9 cellular contexts compared by ENCODE assay signal in the genomic region with DNA sequence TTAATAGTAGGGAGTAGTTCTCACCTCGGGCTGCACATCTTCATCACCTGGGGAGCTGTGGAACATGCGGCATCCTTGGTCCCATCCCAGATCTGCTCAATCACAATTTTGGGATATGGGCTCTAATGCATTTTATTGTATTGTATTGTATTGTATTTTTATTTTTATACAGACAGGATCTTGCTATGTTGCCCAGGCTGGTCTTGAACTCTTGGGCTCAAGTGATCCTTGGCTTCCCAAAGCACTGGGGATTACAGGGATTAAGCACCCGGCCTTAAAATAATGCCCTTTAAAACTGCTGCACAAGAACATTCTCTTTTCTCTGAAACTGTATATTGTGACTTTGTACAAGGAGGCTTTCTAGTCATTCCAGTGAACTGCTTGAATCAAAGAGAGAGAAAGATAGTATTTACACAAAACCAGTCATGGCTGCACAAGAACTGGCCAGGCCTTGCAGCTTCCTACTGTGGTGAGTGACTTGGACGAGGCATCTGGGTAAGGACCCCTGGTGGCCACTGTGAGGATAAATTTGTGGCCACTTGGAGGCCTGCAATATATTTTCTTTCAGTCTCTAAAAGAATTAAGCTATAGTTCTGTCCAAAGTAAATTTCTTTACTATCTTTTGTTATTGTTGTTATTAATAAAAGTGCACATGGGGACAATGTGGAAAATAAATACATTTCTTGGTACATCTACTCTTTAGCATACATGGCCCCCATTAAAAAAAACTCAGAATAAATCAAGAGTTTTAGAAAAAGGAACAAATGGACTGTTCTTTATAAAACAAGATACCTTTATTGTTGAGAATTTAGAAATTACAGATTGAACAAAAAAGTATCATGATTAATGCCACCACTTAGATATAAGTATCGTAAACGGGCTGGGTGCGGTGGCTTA. TPM values are rescaled to one million over a fixed set of nuclear protein-coding genes. Genes with fewer than 3 reads are reported as not detected.
A peak's percentile ranks its signal among the peaks of the same experiment; 100 is the strongest.
DNase-seq lines count a peak whose midpoint lies in the region; ATAC-seq and TF ChIP-seq lines count a peak whose summit lies in the region.
"Had no signal": no experiment of that assay in that cellular context is flagged by ENCODE, and none has a peak within 500 bp of the region (broad histone marks: within the 10 kb centered on the region; RNA-seq: fewer than 3 reads in every experiment).

No MANE protein-coding gene starts in this region.

- no TSS peak for BruUV-seq in OCI-LY7 (replicated peaks; lab: Mats Ljungman, UMichigan)

- WGBS in esophagus squamous epithelium, 2 donors = 70 to 73% methylated on average over 7 of the region's 7 CpGs
- 73 to 82% (median 79%) methylated on average over 7 of the region's 7 CpGs for whole genome bisulfite sequencing in stomach, 5 donors

- H3K27ac Mint-ChIP-seq in nephron = no peak overlapping the region
- H3K27ac Mint-ChIP-seq: stimulated activated naive CD8-positive, alpha-beta T cell treated with anti-CD3 and anti-CD28 coated beads, Interleukin-15, Interleukin-2, amounts not matched to agents 100 ng/mL and 50 ng/mL, for 24 hours had no signal

- H3K27me3 Mint-ChIP-seq in nephron (ENCODE audit: low read depth) = no peaks in the 10 kb centered on the region
- H3K27me3 Mint-ChIP-seq: stimulated activated naive CD8-positive, alpha-beta T cell treated with anti-CD3 and anti-CD28 coated beads, Interleukin-15, Interleukin-2, amounts not matched to agents 100 ng/mL and 50 ng/mL, for 24 hours had no signal

- H3K9me3 ChIP-seq in OCI-LY7 (ENCODE audit: low read length) (no peaks in the 10 kb centered on the region), esophagus squamous epithelium (no peaks in the 10 kb centered on the region), stomach (no peaks in the 10 kb centered on the region)

- peaks cover 11% of the 10 kb centered on the region for H3K36me3 Mint-ChIP-seq in nephron (ENCODE audit: low read depth)

- H3K4me3 Mint-ChIP-seq in nephron = no peak overlapping the region
- H3K4me3 Mint-ChIP-seq: stimulated activated naive CD8-positive, alpha-beta T cell treated with anti-CD3 and anti-CD28 coated beads, Interleukin-15, Interleukin-2, amounts not matched to agents 100 ng/mL and 50 ng/mL, for 24 hours had no signal

- H3K4me2 ChIP-seq in OCI-LY7 (ENCODE audit: low read length) = no peak overlapping the region

- TF ChIP-seq EP300 in stomach (IDR thresholded peaks at IDR 0.05) = no peak

- H3K36me3 ChIP-seq in OCI-LY7 (ENCODE audit: insufficient read depth, low read length) (peaks cover 5% of the 10 kb centered on the region; the same call in 1 of the 2 replicates), esophagus squamous epithelium (peaks cover 0 to 15% (median 0%) of the 10 kb centered on the region in 3 donors), stomach (peaks cover 2 to 23% (median 13%) of the 10 kb centered on the region in 4 donors)

- H3K9me3 Mint-ChIP-seq in nephron = no peaks in the 10 kb centered on the region
- H3K9me3 Mint-ChIP-seq: stimulated activated naive CD8-positive, alpha-beta T cell treated with anti-CD3 and anti-CD28 coated beads, Interleukin-15, Interleukin-2, amounts not matched to agents 100 ng/mL and 50 ng/mL, for 24 hours had no signal

- H3K4me1 ChIP-seq in OCI-LY7 (ENCODE audit: insufficient read depth, low read length, poor library complexity, severe bottlenecking) (no peaks in the 10 kb centered on the region), esophagus squamous epithelium (peaks cover 0 to 15% (median 0%) of the 10 kb centered on the region in 3 donors), stomach (peaks cover 0 to 19% (median 9%) of the 10 kb centered on the region in 4 donors)

- no peak overlapping the region for H2AFZ ChIP-seq in OCI-LY7 (ENCODE audit: low read length)

- no peaks in the 10 kb centered on the region for H3K9me2 ChIP-seq in OCI-LY7 (ENCODE audit: insufficient read depth, low read length)

- peaks cover 10% of the 10 kb centered on the region for H3K4me1 Mint-ChIP-seq in nephron

- intact Hi-C loops in OCI-LY7 (cut with micrococcal nuclease; ENCODE audit: unreplicated experiment) (loop anchor here (1.0 to 5.0 kb wide), 4 partner anchors 86 to 310 kb away; partner anchors contain the start of genes ARID4B and GGPS1), esophagus squamous epithelium (cut with DNase I) (loop anchor here (5.0 to 10.0 kb wide), 2 partner anchors 163 to 310 kb away; no protein-coding TSS in a partner anchor), stomach (cut with DNase I; ENCODE audit: low total_unique reads) (loop anchor here (10.0 kb wide), 2 partner anchors 160 to 310 kb away; no protein-coding TSS in a partner anchor)

- DNase-seq in ACHN (peak; percentile 78), HT-29 (ENCODE audit: low spot score) (peak; percentile 83), OCI-LY7 (ENCODE audit: low spot score) (peak; percentile 77), activated T-cell treated with anti-CD3 and anti-CD28 coated beads for 4 hours (peak; percentile 45), esophagus squamous epithelium (lab: John Stamatoyannopoulos, UW) (no peak), stomach (peak; percentile 78)

- peak; percentile 90 for TF ChIP-seq CTCF in OCI-LY7 (conservative IDR thresholded peaks at IDR 0.05; ENCODE audit: low read length)
- peak; percentile 67 to 82 (median 77) for TF ChIP-seq CTCF in esophagus squamous epithelium (IDR thresholded peaks at IDR 0.05)
- TF ChIP-seq CTCF in nephron (IDR thresholded peaks at IDR 0.05; ENCODE audit: unreplicated experiment in 3 of 3) = peak; percentile 61 to 73 (median 65)
- peak in 5 of 7 experiments; percentile 55 to 88 (median 75) for TF ChIP-seq CTCF in stomach (IDR thresholded peaks at IDR 0.05)

- CTCF ChIA-PET in OCI-LY7 (lab: Charles Lee; ENCODE audit: unreplicated experiment) = interaction anchor here (1.0 to 1.2 kb wide), 3 partner anchors 22 to 319 kb away, joined by 3 read pairs; no protein-coding TSS in a partner anchor

- TF ChIP-seq POLR2A in esophagus squamous epithelium (IDR thresholded peaks at IDR 0.05) (no peak), stomach (IDR thresholded peaks at IDR 0.05) (no peak)

- H4K20me1 ChIP-seq in OCI-LY7 (ENCODE audit: insufficient read depth, low read length) = no peaks in the 10 kb centered on the region

- no peaks in the 10 kb centered on the region for H3K79me2 ChIP-seq in OCI-LY7 (ENCODE audit: insufficient read depth, low read depth, low read length)

- no peak overlapping the region for H3K4me3 ChIP-seq in OCI-LY7 (ENCODE audit: low read depth, low read length, poor library complexity, severe bottlenecking)
- no peak overlapping the region for H3K4me3 ChIP-seq in esophagus squamous epithelium
- H3K4me3 ChIP-seq in stomach = no peak overlapping the region

- peak; percentile 61 for ATAC-seq in GM18520 (IDR thresholded peaks at IDR 0.05; ENCODE audit: unreplicated experiment)

- no peaks in the 10 kb centered on the region for H3K27me3 ChIP-seq in esophagus squamous epithelium
- H3K27me3 ChIP-seq in stomach = no peaks in the 10 kb centered on the region

- H3K27ac ChIP-seq in OCI-LY7 (ENCODE audit: low read depth, low read length, poor library complexity, severe bottlenecking) = no peak overlapping the region
- no peak overlapping the region for H3K27ac ChIP-seq in esophagus squamous epithelium
- no peak overlapping the region for H3K27ac ChIP-seq in stomach

- in situ Hi-C loops in ACHN (cut with HindIII; ENCODE audit: low pct_ligation_motif_present, low pct_unique_long_range_greater_than_20kb, low sequenced_read_pairs) = no loop called here

- POLR2A ChIA-PET in OCI-LY7 (lab: Charles Lee) = interaction anchor here (0.5 to 0.6 kb wide), 2 partner anchors 180 to 190 kb away, joined by 3 read pairs; no protein-coding TSS in a partner anchor

RNA-seq across cellular contexts. Expression of gene TBCE, which starts 48.0 kb away (rescaled TPM):
- total RNA-seq in HT-29 (2014; rRNA removed; shearing (Covaris generic)) = 12.8 and 13.9 TPM in 2 replicates
- 30.2 and 30.7 TPM in 2 replicates for total RNA-seq in OCI-LY7 (2014; rRNA removed; shearing (Covaris generic))
- total RNA-seq in OCI-LY7 (2022) (26.9 and 32.6 TPM in 2 replicates), esophagus squamous epithelium (10 to 100 TPM; 11.2 to 18.6 (median 14.6) TPM), stomach (10 to 100 TPM in 4 of 5 donors, 1 to 10 TPM in 1; 7.1 to 43.7 (median 23.9) TPM)
- 10 to 100 TPM; 19.2 to 24.0 (median 23.6) TPM for polyA plus RNA-seq in stomach
